In the genomic region with DNA sequence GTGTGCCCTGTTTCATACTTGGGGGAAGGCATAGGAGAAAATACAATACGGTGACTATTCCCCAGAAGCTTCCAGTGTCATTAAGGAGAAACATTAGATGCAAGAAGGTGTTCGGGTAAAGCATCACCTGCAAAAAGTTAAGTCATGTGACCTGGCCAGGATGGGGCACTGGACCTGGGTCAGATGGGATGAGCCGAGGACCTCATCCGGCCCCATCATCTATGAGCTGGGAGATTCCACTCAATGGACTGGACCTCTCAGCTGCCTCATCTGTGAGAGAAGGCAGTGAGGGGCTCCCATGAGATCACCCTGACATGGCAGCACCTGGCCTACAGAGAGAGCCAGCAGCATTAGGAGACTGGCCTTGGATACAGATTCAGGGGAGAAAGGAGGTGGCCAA, we compare ENCODE assay signal across 31 cellular contexts.
"Had no signal": no experiment of that assay in that cellular context is flagged by ENCODE, and none has a peak within 500 bp of the region (broad histone marks: within the 10 kb centered on the region; RNA-seq: fewer than 3 reads in every experiment).

No MANE protein-coding gene starts in this region.

- H3K27ac ChIP-seq: brain microvascular endothelial cell, epithelial cell of prostate, esophagus squamous epithelium, gastroesophageal sphincter had no signal

- H3K4me1 ChIP-seq: esophagus squamous epithelium, gastroesophageal sphincter had no signal

- FAIRE-seq: astrocyte, bronchial epithelial cell, colon, endometrium, endothelial cell of umbilical vein had no signal

- ATAC-seq: activated CD4-positive, alpha-beta T cell treated with anti-CD3 and anti-CD28 coated beads for 36 hours; activated CD8-positive, alpha-beta memory T cell treated with anti-CD3 and anti-CD28 coated beads, Interleukin-2, amount 10 ng/mL, durations not matched to agents 7 days and 5 days; activated CD8-positive, alpha-beta T cell treated with anti-CD3 and anti-CD28 coated beads, Interleukin-2, amount 10 ng/mL, durations not matched to agents 7 days and 5 days; activated T-cell treated with anti-CD3 and anti-CD28 coated beads, Interleukin-2, amount 50 U/mL, for 72 hours; effector memory CD8-positive, alpha-beta T cell; gastroesophageal sphincter had no signal

- H3K4me3 Mint-ChIP-seq: activated CD4-positive, alpha-beta memory T cell treated with anti-CD3 and anti-CD28 coated beads for 36 hours; activated CD4-positive, alpha-beta T cell treated with anti-CD3 and anti-CD28 coated beads for 36 hours; activated CD4-positive, alpha-beta T cell treated with anti-CD3 and anti-CD28 coated beads, Interleukin-2, amount 10 ng/mL, durations not matched to agents 24 days and 14 days; activated CD8-positive, alpha-beta memory T cell treated with anti-CD3 and anti-CD28 coated beads, Interleukin-2, amount 10 ng/mL, durations not matched to agents 7 days and 5 days; activated CD8-positive, alpha-beta T cell treated with anti-CD3 and anti-CD28 coated beads, Interleukin-2, amount 10 ng/mL, durations not matched to agents 7 days and 5 days; activated naive CD8-positive, alpha-beta T cell; activated T-cell treated with anti-CD3 and anti-CD28 coated beads, Interleukin-2, amount 50 U/mL, for 24 hours; activated T-cell treated with anti-CD3 and anti-CD28 coated beads, Interleukin-2, amount 50 U/mL, for 72 hours; effector memory CD8-positive, alpha-beta T cell had no signal

- H3K4me3 ChIP-seq: esophagus squamous epithelium, gastroesophageal sphincter had no signal

- H3K36me3 ChIP-seq: brain microvascular endothelial cell, esophagus squamous epithelium, gastroesophageal sphincter had no signal

- DNase-seq: activated CD4-positive, alpha-beta memory T cell treated with anti-CD3 and anti-CD28 coated beads for 36 hours; activated CD4-positive, alpha-beta T cell treated with anti-CD3 and anti-CD28 coated beads for 36 hours; activated CD4-positive, alpha-beta T cell treated with anti-CD3 and anti-CD28 coated beads, Interleukin-2, amount 10 ng/mL, durations not matched to agents 24 days and 14 days; activated CD4-positive, CD25-positive, alpha-beta regulatory T cell; activated CD8-positive, alpha-beta memory T cell treated with anti-CD3 and anti-CD28 coated beads, Interleukin-2, amount 10 ng/mL, durations not matched to agents 7 days and 5 days; activated CD8-positive, alpha-beta memory T cell treated with anti-CD3 and anti-CD28 coated beads, Interleukin-2, amount 50 U/mL, for 4 hours; activated CD8-positive, alpha-beta T cell treated with anti-CD3 and anti-CD28 coated beads, Interleukin-2, amount 10 ng/mL, durations not matched to agents 7 days and 5 days; activated gamma-delta T cell treated with Interleukin-2 at 50 U/mL for 16 hours; activated naive CD4-positive, alpha-beta T cell treated with anti-CD3 and anti-CD28 coated beads, Interleukin-2, amount 50 U/mL, for 16 hours; activated naive CD4-positive, alpha-beta T cell treated with Interleukin-2 at 50 U/mL for 16 hours; activated T-cell treated with anti-CD3 and anti-CD28 coated beads for 4 hours; activated T-cell treated with anti-CD3 and anti-CD28 coated beads, Interleukin-2, amount 50 U/mL, for 24 hours; activated T-cell treated with anti-CD3 and anti-CD28 coated beads, Interleukin-2, amount 50 U/mL, for 72 hours; amniotic stem cell; anterior cingulate cortex; brain microvascular endothelial cell; caudate nucleus; cortex of kidney; dermis blood vessel endothelial cell; effector CD4-positive, alpha-beta T cell; effector memory CD8-positive, alpha-beta T cell; esophagus squamous epithelium; T-helper 2 cell had no signal

- H3K27me3 Mint-ChIP-seq: activated CD4-positive, alpha-beta memory T cell treated with anti-CD3 and anti-CD28 coated beads for 36 hours; activated CD4-positive, alpha-beta T cell treated with anti-CD3 and anti-CD28 coated beads, Interleukin-2, amount 10 ng/mL, durations not matched to agents 24 days and 14 days; activated CD8-positive, alpha-beta memory T cell treated with anti-CD3 and anti-CD28 coated beads, Interleukin-2, amount 10 ng/mL, durations not matched to agents 7 days and 5 days; activated naive CD8-positive, alpha-beta T cell had no signal

- H3K9me3 Mint-ChIP-seq: activated CD4-positive, alpha-beta memory T cell treated with anti-CD3 and anti-CD28 coated beads for 36 hours; activated CD4-positive, alpha-beta T cell treated with anti-CD3 and anti-CD28 coated beads, Interleukin-2, amount 10 ng/mL, durations not matched to agents 24 days and 14 days; activated T-cell treated with anti-CD3 and anti-CD28 coated beads, Interleukin-2, amount 50 U/mL, for 24 hours; activated T-cell treated with anti-CD3 and anti-CD28 coated beads, Interleukin-2, amount 50 U/mL, for 72 hours; effector memory CD8-positive, alpha-beta T cell had no signal

- H3K27me3 ChIP-seq: brain microvascular endothelial cell had no signal

- H3K4me1 Mint-ChIP-seq: activated CD4-positive, alpha-beta T cell treated with anti-CD3 and anti-CD28 coated beads for 36 hours; activated CD4-positive, alpha-beta T cell treated with anti-CD3 and anti-CD28 coated beads, Interleukin-2, amount 10 ng/mL, durations not matched to agents 24 days and 14 days; activated CD8-positive, alpha-beta memory T cell treated with anti-CD3 and anti-CD28 coated beads, Interleukin-2, amount 10 ng/mL, durations not matched to agents 7 days and 5 days had no signal

- H3K36me3 Mint-ChIP-seq: activated CD4-positive, alpha-beta memory T cell treated with anti-CD3 and anti-CD28 coated beads for 36 hours; activated CD8-positive, alpha-beta memory T cell treated with anti-CD3 and anti-CD28 coated beads, Interleukin-2, amount 10 ng/mL, durations not matched to agents 7 days and 5 days; activated naive CD8-positive, alpha-beta T cell had no signal

- H3K27ac Mint-ChIP-seq: activated CD4-positive, alpha-beta memory T cell treated with anti-CD3 and anti-CD28 coated beads for 36 hours; activated CD4-positive, alpha-beta T cell treated with anti-CD3 and anti-CD28 coated beads for 36 hours; activated CD4-positive, alpha-beta T cell treated with anti-CD3 and anti-CD28 coated beads, Interleukin-2, amount 10 ng/mL, durations not matched to agents 24 days and 14 days; activated CD8-positive, alpha-beta memory T cell treated with anti-CD3 and anti-CD28 coated beads, Interleukin-2, amount 10 ng/mL, durations not matched to agents 7 days and 5 days; activated CD8-positive, alpha-beta T cell treated with anti-CD3 and anti-CD28 coated beads, Interleukin-2, amount 10 ng/mL, durations not matched to agents 7 days and 5 days; activated naive CD8-positive, alpha-beta T cell; activated T-cell treated with anti-CD3 and anti-CD28 coated beads, Interleukin-2, amount 50 U/mL, for 24 hours; activated T-cell treated with anti-CD3 and anti-CD28 coated beads, Interleukin-2, amount 50 U/mL, for 72 hours; effector memory CD8-positive, alpha-beta T cell had no signal

- H3K9me3 ChIP-seq: esophagus squamous epithelium, gastroesophageal sphincter had no signal
